ENCODE assay signal across 1 cellular context in genomic region chr1:119816407-119816806, GRCh38.
TF ChIP-seq lines count a peak whose summit lies in the region.

No MANE protein-coding gene starts in this region.

TF ChIP-seq in endothelial cell of umbilical vein, 7 proteins besides CTCF, POLR2A, EP300 and RAD21:
- no peak for TF ChIP-seq MYC (IDR thresholded peaks at IDR 0.05; ENCODE audit: low read depth, low read length)
